Comparison of ENCODE assay signal across 1 cellular context in the genomic region with DNA sequence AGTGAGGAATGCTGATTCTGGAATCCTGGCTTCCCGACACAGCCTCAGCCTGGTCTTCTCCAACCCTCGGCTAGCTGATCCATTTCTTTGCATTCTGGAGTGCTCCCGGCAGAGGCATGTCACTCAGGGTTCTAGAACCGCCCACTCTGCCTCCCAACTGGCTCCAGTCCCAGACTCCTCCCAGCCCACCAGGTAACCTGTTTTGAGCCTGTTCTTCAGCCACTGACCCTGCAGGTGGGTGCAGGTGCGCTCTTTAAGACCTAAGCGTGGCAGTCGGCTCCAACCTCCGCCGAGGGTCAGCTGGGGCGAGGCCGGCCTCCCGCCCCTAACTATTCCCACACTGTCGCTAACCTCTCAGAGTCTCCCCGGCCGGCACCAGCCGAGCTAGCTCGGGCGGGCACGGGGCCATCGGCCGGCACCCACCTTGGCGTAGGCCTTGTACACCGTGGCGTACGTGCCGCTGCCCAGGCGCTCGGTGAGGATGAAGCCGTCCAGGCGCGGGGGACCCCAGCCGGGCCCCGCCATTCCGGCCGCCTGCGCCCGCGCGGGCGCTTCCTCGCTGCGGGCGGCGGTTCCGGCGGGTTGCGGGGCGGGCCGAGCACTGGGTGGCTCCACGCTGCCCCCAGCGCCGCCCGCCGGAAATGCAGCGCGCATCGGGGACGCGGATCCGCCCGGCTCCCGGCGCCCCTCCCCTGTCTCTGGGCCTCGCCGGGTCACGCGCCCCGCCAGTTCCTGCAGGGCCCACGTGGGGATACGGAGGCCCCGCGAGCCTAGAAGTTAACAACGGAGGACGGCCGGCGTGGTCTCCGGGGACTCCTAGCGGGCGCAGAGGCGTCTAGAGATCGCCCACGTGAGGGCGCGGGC.
TF ChIP-seq lines count a peak whose summit lies in the region.

A gene with protein sequence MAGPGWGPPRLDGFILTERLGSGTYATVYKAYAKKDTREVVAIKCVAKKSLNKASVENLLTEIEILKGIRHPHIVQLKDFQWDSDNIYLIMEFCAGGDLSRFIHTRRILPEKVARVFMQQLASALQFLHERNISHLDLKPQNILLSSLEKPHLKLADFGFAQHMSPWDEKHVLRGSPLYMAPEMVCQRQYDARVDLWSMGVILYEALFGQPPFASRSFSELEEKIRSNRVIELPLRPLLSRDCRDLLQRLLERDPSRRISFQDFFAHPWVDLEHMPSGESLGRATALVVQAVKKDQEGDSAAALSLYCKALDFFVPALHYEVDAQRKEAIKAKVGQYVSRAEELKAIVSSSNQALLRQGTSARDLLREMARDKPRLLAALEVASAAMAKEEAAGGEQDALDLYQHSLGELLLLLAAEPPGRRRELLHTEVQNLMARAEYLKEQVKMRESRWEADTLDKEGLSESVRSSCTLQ (minus strand): TSS at position 576 of the 864 bp plus-strand sequence. CDS start 51 bp downstream, at position 525.

TF ChIP-seq in K562, 482 proteins besides CTCF, POLR2A, EP300 and RAD21 (continued from another document and continues in another):
- TF ChIP-seq, protein P1, sequence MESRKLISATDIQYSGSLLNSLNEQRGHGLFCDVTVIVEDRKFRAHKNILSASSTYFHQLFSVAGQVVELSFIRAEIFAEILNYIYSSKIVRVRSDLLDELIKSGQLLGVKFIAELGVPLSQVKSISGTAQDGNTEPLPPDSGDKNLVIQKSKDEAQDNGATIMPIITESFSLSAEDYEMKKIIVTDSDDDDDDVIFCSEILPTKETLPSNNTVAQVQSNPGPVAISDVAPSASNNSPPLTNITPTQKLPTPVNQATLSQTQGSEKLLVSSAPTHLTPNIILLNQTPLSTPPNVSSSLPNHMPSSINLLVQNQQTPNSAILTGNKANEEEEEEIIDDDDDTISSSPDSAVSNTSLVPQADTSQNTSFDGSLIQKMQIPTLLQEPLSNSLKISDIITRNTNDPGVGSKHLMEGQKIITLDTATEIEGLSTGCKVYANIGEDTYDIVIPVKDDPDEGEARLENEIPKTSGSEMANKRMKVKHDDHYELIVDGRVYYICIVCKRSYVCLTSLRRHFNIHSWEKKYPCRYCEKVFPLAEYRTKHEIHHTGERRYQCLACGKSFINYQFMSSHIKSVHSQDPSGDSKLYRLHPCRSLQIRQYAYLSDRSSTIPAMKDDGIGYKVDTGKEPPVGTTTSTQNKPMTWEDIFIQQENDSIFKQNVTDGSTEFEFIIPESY (CRISPR knock-in tag; IDR thresholded peaks at IDR 0.05), result no peak; the same call in 1 of the 2 replicates
- TF ChIP-seq, protein P2, sequence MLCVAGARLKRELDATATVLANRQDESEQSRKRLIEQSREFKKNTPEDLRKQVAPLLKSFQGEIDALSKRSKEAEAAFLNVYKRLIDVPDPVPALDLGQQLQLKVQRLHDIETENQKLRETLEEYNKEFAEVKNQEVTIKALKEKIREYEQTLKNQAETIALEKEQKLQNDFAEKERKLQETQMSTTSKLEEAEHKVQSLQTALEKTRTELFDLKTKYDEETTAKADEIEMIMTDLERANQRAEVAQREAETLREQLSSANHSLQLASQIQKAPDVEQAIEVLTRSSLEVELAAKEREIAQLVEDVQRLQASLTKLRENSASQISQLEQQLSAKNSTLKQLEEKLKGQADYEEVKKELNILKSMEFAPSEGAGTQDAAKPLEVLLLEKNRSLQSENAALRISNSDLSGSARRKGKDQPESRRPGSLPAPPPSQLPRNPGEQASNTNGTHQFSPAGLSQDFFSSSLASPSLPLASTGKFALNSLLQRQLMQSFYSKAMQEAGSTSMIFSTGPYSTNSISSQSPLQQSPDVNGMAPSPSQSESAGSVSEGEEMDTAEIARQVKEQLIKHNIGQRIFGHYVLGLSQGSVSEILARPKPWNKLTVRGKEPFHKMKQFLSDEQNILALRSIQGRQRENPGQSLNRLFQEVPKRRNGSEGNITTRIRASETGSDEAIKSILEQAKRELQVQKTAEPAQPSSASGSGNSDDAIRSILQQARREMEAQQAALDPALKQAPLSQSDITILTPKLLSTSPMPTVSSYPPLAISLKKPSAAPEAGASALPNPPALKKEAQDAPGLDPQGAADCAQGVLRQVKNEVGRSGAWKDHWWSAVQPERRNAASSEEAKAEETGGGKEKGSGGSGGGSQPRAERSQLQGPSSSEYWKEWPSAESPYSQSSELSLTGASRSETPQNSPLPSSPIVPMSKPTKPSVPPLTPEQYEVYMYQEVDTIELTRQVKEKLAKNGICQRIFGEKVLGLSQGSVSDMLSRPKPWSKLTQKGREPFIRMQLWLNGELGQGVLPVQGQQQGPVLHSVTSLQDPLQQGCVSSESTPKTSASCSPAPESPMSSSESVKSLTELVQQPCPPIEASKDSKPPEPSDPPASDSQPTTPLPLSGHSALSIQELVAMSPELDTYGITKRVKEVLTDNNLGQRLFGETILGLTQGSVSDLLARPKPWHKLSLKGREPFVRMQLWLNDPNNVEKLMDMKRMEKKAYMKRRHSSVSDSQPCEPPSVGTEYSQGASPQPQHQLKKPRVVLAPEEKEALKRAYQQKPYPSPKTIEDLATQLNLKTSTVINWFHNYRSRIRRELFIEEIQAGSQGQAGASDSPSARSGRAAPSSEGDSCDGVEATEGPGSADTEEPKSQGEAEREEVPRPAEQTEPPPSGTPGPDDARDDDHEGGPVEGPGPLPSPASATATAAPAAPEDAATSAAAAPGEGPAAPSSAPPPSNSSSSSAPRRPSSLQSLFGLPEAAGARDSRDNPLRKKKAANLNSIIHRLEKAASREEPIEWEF (CRISPR knock-in tag; IDR thresholded peaks at IDR 0.05), result no peak
- no peak for TF ChIP-seq EZH2 (IDR thresholded peaks at IDR 0.05; ENCODE audit: borderline replicate concordance, low read depth, low read length)
- TF ChIP-seq MYC (IDR thresholded peaks at IDR 0.05; ENCODE audit: low read depth, low read length), result peak; percentile 99
- TF ChIP-seq MYC (CRISPR knock-in tag; IDR thresholded peaks at IDR 0.05; ENCODE audit: borderline replicate concordance, low read depth), result no peak
- no peak for TF ChIP-seq FOS (IDR thresholded peaks at IDR 0.05; ENCODE audit: extremely low read depth, insufficient read length)
- TF ChIP-seq ARHGAP35 (IDR thresholded peaks at IDR 0.05; ENCODE audit: partially characterized antibody), result no peak
- TF ChIP-seq, protein P3, sequence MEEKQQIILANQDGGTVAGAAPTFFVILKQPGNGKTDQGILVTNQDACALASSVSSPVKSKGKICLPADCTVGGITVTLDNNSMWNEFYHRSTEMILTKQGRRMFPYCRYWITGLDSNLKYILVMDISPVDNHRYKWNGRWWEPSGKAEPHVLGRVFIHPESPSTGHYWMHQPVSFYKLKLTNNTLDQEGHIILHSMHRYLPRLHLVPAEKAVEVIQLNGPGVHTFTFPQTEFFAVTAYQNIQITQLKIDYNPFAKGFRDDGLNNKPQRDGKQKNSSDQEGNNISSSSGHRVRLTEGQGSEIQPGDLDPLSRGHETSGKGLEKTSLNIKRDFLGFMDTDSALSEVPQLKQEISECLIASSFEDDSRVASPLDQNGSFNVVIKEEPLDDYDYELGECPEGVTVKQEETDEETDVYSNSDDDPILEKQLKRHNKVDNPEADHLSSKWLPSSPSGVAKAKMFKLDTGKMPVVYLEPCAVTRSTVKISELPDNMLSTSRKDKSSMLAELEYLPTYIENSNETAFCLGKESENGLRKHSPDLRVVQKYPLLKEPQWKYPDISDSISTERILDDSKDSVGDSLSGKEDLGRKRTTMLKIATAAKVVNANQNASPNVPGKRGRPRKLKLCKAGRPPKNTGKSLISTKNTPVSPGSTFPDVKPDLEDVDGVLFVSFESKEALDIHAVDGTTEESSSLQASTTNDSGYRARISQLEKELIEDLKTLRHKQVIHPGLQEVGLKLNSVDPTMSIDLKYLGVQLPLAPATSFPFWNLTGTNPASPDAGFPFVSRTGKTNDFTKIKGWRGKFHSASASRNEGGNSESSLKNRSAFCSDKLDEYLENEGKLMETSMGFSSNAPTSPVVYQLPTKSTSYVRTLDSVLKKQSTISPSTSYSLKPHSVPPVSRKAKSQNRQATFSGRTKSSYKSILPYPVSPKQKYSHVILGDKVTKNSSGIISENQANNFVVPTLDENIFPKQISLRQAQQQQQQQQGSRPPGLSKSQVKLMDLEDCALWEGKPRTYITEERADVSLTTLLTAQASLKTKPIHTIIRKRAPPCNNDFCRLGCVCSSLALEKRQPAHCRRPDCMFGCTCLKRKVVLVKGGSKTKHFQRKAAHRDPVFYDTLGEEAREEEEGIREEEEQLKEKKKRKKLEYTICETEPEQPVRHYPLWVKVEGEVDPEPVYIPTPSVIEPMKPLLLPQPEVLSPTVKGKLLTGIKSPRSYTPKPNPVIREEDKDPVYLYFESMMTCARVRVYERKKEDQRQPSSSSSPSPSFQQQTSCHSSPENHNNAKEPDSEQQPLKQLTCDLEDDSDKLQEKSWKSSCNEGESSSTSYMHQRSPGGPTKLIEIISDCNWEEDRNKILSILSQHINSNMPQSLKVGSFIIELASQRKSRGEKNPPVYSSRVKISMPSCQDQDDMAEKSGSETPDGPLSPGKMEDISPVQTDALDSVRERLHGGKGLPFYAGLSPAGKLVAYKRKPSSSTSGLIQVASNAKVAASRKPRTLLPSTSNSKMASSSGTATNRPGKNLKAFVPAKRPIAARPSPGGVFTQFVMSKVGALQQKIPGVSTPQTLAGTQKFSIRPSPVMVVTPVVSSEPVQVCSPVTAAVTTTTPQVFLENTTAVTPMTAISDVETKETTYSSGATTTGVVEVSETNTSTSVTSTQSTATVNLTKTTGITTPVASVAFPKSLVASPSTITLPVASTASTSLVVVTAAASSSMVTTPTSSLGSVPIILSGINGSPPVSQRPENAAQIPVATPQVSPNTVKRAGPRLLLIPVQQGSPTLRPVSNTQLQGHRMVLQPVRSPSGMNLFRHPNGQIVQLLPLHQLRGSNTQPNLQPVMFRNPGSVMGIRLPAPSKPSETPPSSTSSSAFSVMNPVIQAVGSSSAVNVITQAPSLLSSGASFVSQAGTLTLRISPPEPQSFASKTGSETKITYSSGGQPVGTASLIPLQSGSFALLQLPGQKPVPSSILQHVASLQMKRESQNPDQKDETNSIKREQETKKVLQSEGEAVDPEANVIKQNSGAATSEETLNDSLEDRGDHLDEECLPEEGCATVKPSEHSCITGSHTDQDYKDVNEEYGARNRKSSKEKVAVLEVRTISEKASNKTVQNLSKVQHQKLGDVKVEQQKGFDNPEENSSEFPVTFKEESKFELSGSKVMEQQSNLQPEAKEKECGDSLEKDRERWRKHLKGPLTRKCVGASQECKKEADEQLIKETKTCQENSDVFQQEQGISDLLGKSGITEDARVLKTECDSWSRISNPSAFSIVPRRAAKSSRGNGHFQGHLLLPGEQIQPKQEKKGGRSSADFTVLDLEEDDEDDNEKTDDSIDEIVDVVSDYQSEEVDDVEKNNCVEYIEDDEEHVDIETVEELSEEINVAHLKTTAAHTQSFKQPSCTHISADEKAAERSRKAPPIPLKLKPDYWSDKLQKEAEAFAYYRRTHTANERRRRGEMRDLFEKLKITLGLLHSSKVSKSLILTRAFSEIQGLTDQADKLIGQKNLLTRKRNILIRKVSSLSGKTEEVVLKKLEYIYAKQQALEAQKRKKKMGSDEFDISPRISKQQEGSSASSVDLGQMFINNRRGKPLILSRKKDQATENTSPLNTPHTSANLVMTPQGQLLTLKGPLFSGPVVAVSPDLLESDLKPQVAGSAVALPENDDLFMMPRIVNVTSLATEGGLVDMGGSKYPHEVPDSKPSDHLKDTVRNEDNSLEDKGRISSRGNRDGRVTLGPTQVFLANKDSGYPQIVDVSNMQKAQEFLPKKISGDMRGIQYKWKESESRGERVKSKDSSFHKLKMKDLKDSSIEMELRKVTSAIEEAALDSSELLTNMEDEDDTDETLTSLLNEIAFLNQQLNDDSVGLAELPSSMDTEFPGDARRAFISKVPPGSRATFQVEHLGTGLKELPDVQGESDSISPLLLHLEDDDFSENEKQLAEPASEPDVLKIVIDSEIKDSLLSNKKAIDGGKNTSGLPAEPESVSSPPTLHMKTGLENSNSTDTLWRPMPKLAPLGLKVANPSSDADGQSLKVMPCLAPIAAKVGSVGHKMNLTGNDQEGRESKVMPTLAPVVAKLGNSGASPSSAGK (IDR thresholded peaks at IDR 0.05), result peak; percentile 93
- TF ChIP-seq TAL1 (IDR thresholded peaks at IDR 0.05), result no peak
- TF ChIP-seq, protein P4, sequence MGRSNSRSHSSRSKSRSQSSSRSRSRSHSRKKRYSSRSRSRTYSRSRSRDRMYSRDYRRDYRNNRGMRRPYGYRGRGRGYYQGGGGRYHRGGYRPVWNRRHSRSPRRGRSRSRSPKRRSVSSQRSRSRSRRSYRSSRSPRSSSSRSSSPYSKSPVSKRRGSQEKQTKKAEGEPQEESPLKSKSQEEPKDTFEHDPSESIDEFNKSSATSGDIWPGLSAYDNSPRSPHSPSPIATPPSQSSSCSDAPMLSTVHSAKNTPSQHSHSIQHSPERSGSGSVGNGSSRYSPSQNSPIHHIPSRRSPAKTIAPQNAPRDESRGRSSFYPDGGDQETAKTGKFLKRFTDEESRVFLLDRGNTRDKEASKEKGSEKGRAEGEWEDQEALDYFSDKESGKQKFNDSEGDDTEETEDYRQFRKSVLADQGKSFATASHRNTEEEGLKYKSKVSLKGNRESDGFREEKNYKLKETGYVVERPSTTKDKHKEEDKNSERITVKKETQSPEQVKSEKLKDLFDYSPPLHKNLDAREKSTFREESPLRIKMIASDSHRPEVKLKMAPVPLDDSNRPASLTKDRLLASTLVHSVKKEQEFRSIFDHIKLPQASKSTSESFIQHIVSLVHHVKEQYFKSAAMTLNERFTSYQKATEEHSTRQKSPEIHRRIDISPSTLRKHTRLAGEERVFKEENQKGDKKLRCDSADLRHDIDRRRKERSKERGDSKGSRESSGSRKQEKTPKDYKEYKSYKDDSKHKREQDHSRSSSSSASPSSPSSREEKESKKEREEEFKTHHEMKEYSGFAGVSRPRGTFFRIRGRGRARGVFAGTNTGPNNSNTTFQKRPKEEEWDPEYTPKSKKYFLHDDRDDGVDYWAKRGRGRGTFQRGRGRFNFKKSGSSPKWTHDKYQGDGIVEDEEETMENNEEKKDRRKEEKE (IDR thresholded peaks at IDR 0.05; ENCODE audit: borderline replicate concordance in 1 of 2, control insufficient read depth in 1 of 2, low read depth in 2 of 2, low read length in 1 of 2), result no peak
- peak; percentile 70; the same call in 1 of the 2 replicates for TF ChIP-seq XRCC5 (IDR thresholded peaks at IDR 0.05; ENCODE audit: low read depth, low read length)
- TF ChIP-seq ELF1 (tag; IDR thresholded peaks at IDR 0.05), result 0 out of 2 replicates have a peak, but pooled peaks have one; percentile 27
- no peak for TF ChIP-seq SREBF2 (CRISPR knock-in tag; IDR thresholded peaks at IDR 0.05)
- no peak for TF ChIP-seq FOXK2 (conservative IDR thresholded peaks at IDR 0.05 in 1 of 2, IDR thresholded peaks at IDR 0.05 in 1 of 2; ENCODE audit: low read depth in 2 of 2)
- TF ChIP-seq, protein P5, sequence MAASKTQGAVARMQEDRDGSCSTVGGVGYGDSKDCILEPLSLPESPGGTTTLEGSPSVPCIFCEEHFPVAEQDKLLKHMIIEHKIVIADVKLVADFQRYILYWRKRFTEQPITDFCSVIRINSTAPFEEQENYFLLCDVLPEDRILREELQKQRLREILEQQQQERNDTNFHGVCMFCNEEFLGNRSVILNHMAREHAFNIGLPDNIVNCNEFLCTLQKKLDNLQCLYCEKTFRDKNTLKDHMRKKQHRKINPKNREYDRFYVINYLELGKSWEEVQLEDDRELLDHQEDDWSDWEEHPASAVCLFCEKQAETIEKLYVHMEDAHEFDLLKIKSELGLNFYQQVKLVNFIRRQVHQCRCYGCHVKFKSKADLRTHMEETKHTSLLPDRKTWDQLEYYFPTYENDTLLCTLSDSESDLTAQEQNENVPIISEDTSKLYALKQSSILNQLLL (CRISPR knock-in tag; IDR thresholded peaks at IDR 0.05; ENCODE audit: borderline replicate concordance), result no peak
- no peak for TF ChIP-seq BRCA1 (IDR thresholded peaks at IDR 0.05)
- no peak for TF ChIP-seq BRCA1 (CRISPR knock-in tag; IDR thresholded peaks at IDR 0.05)
- peak; percentile 71; the same call in 1 of the 2 replicates for TF ChIP-seq JUN (IDR thresholded peaks at IDR 0.05; ENCODE audit: borderline replicate concordance, low read depth, low read length)
- TF ChIP-seq JUN (CRISPR knock-in tag; IDR thresholded peaks at IDR 0.05; ENCODE audit: borderline replicate concordance), result no peak
- TF ChIP-seq FIP1L1 (IDR thresholded peaks at IDR 0.05; ENCODE audit: low read depth, low read length, poor library complexity, severe bottlenecking), result peak; percentile 95
